In the genomic region with DNA sequence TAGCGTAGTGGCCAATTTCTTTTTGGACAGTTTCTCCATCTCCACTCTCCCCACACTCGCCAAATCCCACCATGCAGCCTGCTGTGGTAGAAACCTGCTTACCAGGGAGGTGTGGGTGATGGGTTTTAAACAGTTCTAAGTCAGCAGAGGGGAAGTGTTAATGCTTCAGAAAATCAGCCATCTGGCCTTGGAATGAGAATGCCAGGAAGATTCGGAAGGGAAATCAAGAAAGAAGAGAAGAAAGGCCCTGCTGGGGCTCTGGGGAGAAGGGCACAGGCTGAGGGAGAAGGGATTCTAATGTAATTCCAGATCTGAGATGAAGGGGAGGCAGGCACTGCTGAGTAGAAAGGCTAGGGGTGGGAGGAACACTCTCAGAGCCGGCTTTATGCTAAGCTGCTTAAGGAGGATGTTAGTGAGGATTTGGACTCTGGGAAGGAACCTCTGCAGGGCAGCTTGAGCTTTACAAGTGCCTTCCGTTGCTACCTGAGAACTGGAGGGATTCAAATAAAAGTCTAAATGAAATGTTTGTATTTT, we compare ENCODE assay signal across 28 cellular contexts.
A peak's percentile ranks its signal among the peaks of the same experiment; 100 is the strongest.
DNase-seq lines count a peak whose midpoint lies in the region; ATAC-seq lines count a peak whose summit lies in the region.
"Had no signal": no experiment of that assay in that cellular context is flagged by ENCODE, and none has a peak within 500 bp of the region (broad histone marks: within the 10 kb centered on the region; RNA-seq: fewer than 3 reads in every experiment).

No MANE protein-coding gene starts in this region.

- H2BK5ac ChIP-seq in mesendoderm (ENCODE audit: low read length) = no peak overlapping the region

- no peaks in the 10 kb centered on the region for H3K9me3 ChIP-seq in ectodermal cell (ENCODE audit: control insufficient read depth, low read length)
- H3K9me3 ChIP-seq in effector memory CD4-positive, alpha-beta T cell (ENCODE audit: control insufficient read depth, low read length) = no peaks in the 10 kb centered on the region
- H3K9me3 ChIP-seq: left ventricle myocardium inferior, uterus had no signal

- peak overlapping the region; percentile 28 for H3K27ac ChIP-seq in ectodermal cell (ENCODE audit: insufficient read depth, low read depth, low read length, poor library complexity, severe bottlenecking)
- H3K27ac ChIP-seq in mesendoderm (ENCODE audit: low read depth, low read length) = no peak overlapping the region
- no peak overlapping the region for H3K27ac ChIP-seq in effector memory CD4-positive, alpha-beta T cell (ENCODE audit: insufficient read depth, low read length, poor library complexity, severe bottlenecking)
- H3K27ac ChIP-seq: brain microvascular endothelial cell, left ventricle myocardium inferior, uterus had no signal

- DNase-seq in DMS79 (lab: John Stamatoyannopoulos, UW) (peak; percentile 22), NCI-H524 (lab: John Stamatoyannopoulos, UW) (peak; percentile 82 to 88), mesendoderm (peak; percentile 49), NCI-H2227 (lab: John Stamatoyannopoulos, UW; ENCODE audit: unreplicated experiment) (no peak), NCI-H226 (no peak)
- DNase-seq in effector memory CD4-positive, alpha-beta T cell = no peak
- DNase-seq: activated CD8-positive, alpha-beta T cell treated with anti-CD3 and anti-CD28 coated beads, Interleukin-2, amount 10 ng/mL, durations not matched to agents 7 days and 5 days; activated naive CD4-positive, alpha-beta T cell treated with anti-CD3 and anti-CD28 coated beads for 36 hours; brain microvascular endothelial cell; Calu3; hippocampal formation; islet precursor cell; left ventricle myocardium inferior; mesenchymal stem cell; NCI-H1436; NCI-H2081 treated with DMSO at 0.1 percent for 48 hours; stimulated activated CD4-positive, alpha-beta T cell treated with anti-CD3 and anti-CD28 coated beads, Interleukin-12 subunit alpha, Interleukin-12 subunit beta, amount 100 ng/mL, for 4 hours; stimulated activated CD4-positive, alpha-beta T cell treated with anti-CD3 and anti-CD28 coated beads, Interleukin-2, amount 100 ng/mL, for 48 hours; stimulated activated naive CD8-positive, alpha-beta T cell treated with anti-CD3 and anti-CD28 coated beads, Interleukin-15, amount 100 ng/mL, for 72 hours; T-helper 2 cell; uterus had no signal

- H3K4me1 ChIP-seq in ectodermal cell (ENCODE audit: control insufficient read depth, insufficient read depth, low read length) (peaks cover 12% of the 10 kb centered on the region), mesendoderm (ENCODE audit: control insufficient read depth, low read depth, low read length) (no peaks in the 10 kb centered on the region)
- no peaks in the 10 kb centered on the region for H3K4me1 ChIP-seq in effector memory CD4-positive, alpha-beta T cell (ENCODE audit: control insufficient read depth, insufficient read depth, low read length, poor library complexity, severe bottlenecking)
- H3K4me1 ChIP-seq: left ventricle myocardium inferior, uterus had no signal

- no peaks in the 10 kb centered on the region for H3K36me3 ChIP-seq in ectodermal cell (ENCODE audit: control insufficient read depth, insufficient read depth, low read length)
- no peaks in the 10 kb centered on the region for H3K36me3 ChIP-seq in mesendoderm (ENCODE audit: control insufficient read depth, insufficient read depth, low read length)
- H3K36me3 ChIP-seq in effector memory CD4-positive, alpha-beta T cell (ENCODE audit: control insufficient read depth, insufficient read depth, low read length) = no peaks in the 10 kb centered on the region
- H3K36me3 ChIP-seq: brain microvascular endothelial cell, left ventricle myocardium inferior, uterus had no signal

- no peaks in the 10 kb centered on the region for H3K27me3 ChIP-seq in ectodermal cell (ENCODE audit: control insufficient read depth, insufficient read depth, low read length, poor library complexity, severe bottlenecking)
- H3K27me3 ChIP-seq in mesendoderm (ENCODE audit: insufficient read depth, low read length, poor library complexity) = no peaks in the 10 kb centered on the region
- H3K27me3 ChIP-seq in effector memory CD4-positive, alpha-beta T cell (replicated peaks; ENCODE audit: control insufficient read depth, insufficient read depth, low read length, poor library complexity, severe bottlenecking) = no peaks in the 10 kb centered on the region
- H3K27me3 ChIP-seq: brain microvascular endothelial cell, dorsolateral prefrontal cortex, uterus had no signal

- H3K9ac ChIP-seq in mesendoderm (ENCODE audit: low read length) = no peak overlapping the region

- no peaks in the 10 kb centered on the region for H3K79me2 ChIP-seq in mesendoderm (ENCODE audit: control insufficient read depth, insufficient read depth, low read length)

- no peak for ATAC-seq in HG03432 (IDR thresholded peaks at IDR 0.05; ENCODE audit: unreplicated experiment)
- ATAC-seq: activated CD8-positive, alpha-beta T cell treated with anti-CD3 and anti-CD28 coated beads, Interleukin-2, amount 10 ng/mL, durations not matched to agents 7 days and 5 days; HepG2; Right ventricle myocardium inferior; sciatic nerve; SK-N-SH treated with all-trans-retinoic acid at 6 μM for 48 hours; stimulated activated naive CD8-positive, alpha-beta T cell treated with anti-CD3 and anti-CD28 coated beads, Interleukin-15, amount 100 ng/mL, for 72 hours had no signal

- H2BK120ac ChIP-seq in mesendoderm (ENCODE audit: low read depth, low read length) = no peak overlapping the region

- no peak overlapping the region for H2AK5ac ChIP-seq in mesendoderm (ENCODE audit: low read length)

- H2BK15ac ChIP-seq in mesendoderm (replicated peaks; ENCODE audit: low read depth) = no peak overlapping the region

- WGBS in ectodermal cell, 2 experiments = 34 to 35% methylated on average over 4 to 5 of the region's 5 CpGs
- WGBS in mesendoderm (ENCODE audit: extremely low coverage, insufficient coverage, low lambda C conversion rate) = no CpG with 5 or more reads among the region's 5 CpGs

- no peak overlapping the region for H3K4me2 ChIP-seq in mesendoderm (ENCODE audit: low read length)

- H4K5ac ChIP-seq in mesendoderm (ENCODE audit: low read length) = no peak overlapping the region

- no peak overlapping the region for H3K4me3 ChIP-seq in ectodermal cell (ENCODE audit: insufficient read depth, low read depth, low read length)
- H3K4me3 ChIP-seq in mesendoderm (ENCODE audit: low read length) = no peak overlapping the region
- no peak overlapping the region for H3K4me3 ChIP-seq in effector memory CD4-positive, alpha-beta T cell (ENCODE audit: insufficient read depth, low read depth, low read length, poor library complexity, severe bottlenecking)
- H3K4me3 ChIP-seq: dorsolateral prefrontal cortex, left ventricle myocardium inferior, uterus had no signal

- H3K56ac ChIP-seq in mesendoderm (ENCODE audit: low read length) = no peak overlapping the region

- H4K8ac ChIP-seq in mesendoderm (ENCODE audit: low read depth, low read length) = no peak overlapping the region

- H3K23ac ChIP-seq in mesendoderm (ENCODE audit: low read length) = no peak overlapping the region

- no peaks in the 10 kb centered on the region for H3K79me1 ChIP-seq in mesendoderm (ENCODE audit: low read length)

- no peak overlapping the region for H3K4ac ChIP-seq in mesendoderm (ENCODE audit: low read depth, low read length)

- H3K18ac ChIP-seq in mesendoderm (ENCODE audit: low read length) = no peak overlapping the region

Comparison
In these comparisons a context has a peak if more than half of its experiments do, and no peak if none do; other contexts are left out.
1. DNase-seq: peak in DMS79 (single experiment), NCI-H524 (2 of 2) and mesendoderm (single experiment); none in NCI-H2227 (single experiment), NCI-H226 (single experiment) and effector memory CD4-positive, alpha-beta T cell (0 of 3).